9 cellular contexts compared by ENCODE assay signal in the genomic region with DNA sequence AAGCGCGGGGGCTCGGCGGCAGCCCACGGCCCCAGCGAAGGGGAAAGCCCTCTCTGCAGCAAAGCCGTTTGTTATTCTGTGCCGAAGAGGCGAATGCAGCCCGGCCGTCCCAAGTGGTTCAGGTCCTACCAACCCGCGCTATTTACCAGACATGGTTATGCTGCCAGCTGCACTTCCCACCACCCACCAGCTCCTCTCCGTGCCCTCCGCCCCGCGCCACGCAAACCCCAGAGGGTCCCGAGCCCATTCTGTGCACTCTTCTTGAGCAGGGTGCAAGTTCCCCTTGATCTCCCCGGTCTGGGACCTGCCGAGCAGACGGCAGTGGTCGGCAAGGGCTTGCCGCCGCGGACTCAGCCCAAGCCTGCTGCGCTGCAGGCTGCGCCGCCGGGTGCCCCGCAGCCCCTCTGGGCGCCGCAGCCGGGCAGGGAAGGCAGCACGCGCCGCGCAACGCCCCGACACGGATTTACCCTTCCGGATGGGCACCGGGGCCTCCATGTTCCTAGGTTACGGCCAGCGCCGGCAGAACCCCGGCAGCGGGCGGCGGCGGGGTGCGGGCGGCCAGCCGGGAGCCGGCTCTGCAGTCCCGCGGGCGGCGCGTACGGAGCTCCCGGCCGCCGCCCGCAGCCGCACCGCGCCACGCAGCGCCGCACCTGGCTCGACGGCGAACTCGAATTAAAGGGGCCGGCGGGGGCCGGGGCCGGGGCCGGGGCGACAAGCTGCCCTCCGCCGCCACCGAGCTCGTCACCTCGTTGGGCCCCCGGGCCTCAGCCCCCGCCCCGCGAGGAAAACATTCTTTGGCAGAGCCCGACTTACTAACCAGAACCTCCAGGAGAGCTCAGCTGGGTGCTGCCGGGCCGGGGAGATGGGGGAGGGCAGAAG. TPM values are rescaled to one million over a fixed set of nuclear protein-coding genes. Genes with fewer than 3 reads are reported as not detected.
DNase-seq lines count a peak whose midpoint lies in the region; ATAC-seq and TF ChIP-seq lines count a peak whose summit lies in the region.
"Had no signal": no experiment of that assay in that cellular context is flagged by ENCODE, and none has a peak within 500 bp of the region (broad histone marks: within the 10 kb centered on the region; RNA-seq: fewer than 3 reads in every experiment).

No MANE protein-coding gene starts in this region.

- H3K4me3 ChIP-seq in GM08714 (ENCODE audit: low read length) = peak overlapping the region; percentile 7; the same call in 1 of the 2 replicates
- peak overlapping the region; percentile 11 for H3K4me3 ChIP-seq in epithelial cell of proximal tubule (ENCODE audit: low read depth, low read length)

- intact Hi-C loops in natural killer cell (cut with micrococcal nuclease) = no loop called here

- TF ChIP-seq CTCF in epithelial cell of proximal tubule (conservative IDR thresholded peaks at IDR 0.05; ENCODE audit: low read depth, low read length) (no peak), natural killer cell (IDR thresholded peaks at IDR 0.05) (no peak)

- H3K36me3 Mint-ChIP-seq in T-helper 1 cell treated with Interleukin-12 subunit alpha and Interleukin-12 subunit beta and Interleukin-4 antibody, amounts not matched to agents 30 μg/mL and 1 μg/mL, for 36 hours (ENCODE audit: low read depth) = peaks cover 32% of the 10 kb centered on the region
- no peaks in the 10 kb centered on the region for H3K36me3 Mint-ChIP-seq in natural killer cell

- no peak for DNase-seq in epithelial cell of proximal tubule (ENCODE audit: low read depth)
- DNase-seq in natural killer cell = no peak
- no peak for DNase-seq in SKM-1 (lab: John Stamatoyannopoulos, UW; ENCODE audit: unreplicated experiment)
- DNase-seq in kidney glomerular epithelial cell (lab: John Stamatoyannopoulos, UW) = no peak
- DNase-seq in HuH-7 (ENCODE audit: low spot score) = no peak

- H3K27ac Mint-ChIP-seq in T-helper 1 cell treated with Interleukin-12 subunit alpha and Interleukin-12 subunit beta and Interleukin-4 antibody, amounts not matched to agents 30 μg/mL and 1 μg/mL, for 36 hours = no peak overlapping the region
- H3K27ac Mint-ChIP-seq in natural killer cell = no peak overlapping the region

- no peaks in the 10 kb centered on the region for H3K9me3 Mint-ChIP-seq in T-helper 1 cell treated with Interleukin-12 subunit alpha and Interleukin-12 subunit beta and Interleukin-4 antibody, amounts not matched to agents 30 μg/mL and 1 μg/mL, for 36 hours
- no peaks in the 10 kb centered on the region for H3K9me3 Mint-ChIP-seq in natural killer cell

- peaks cover 48% of the 10 kb centered on the region for H3K27me3 Mint-ChIP-seq in T-helper 1 cell treated with Interleukin-12 subunit alpha and Interleukin-12 subunit beta and Interleukin-4 antibody, amounts not matched to agents 30 μg/mL and 1 μg/mL, for 36 hours (ENCODE audit: low read depth)
- H3K27me3 Mint-ChIP-seq in natural killer cell (ENCODE audit: low read depth in 2 of 2) = peaks cover 52 to 66% of the 10 kb centered on the region in 2 donors

- H3K4me3 Mint-ChIP-seq in T-helper 1 cell treated with Interleukin-12 subunit alpha and Interleukin-12 subunit beta and Interleukin-4 antibody, amounts not matched to agents 30 μg/mL and 1 μg/mL, for 36 hours = peak overlapping the region; percentile 81
- peak overlapping the region; percentile 87 for H3K4me3 Mint-ChIP-seq in natural killer cell

- H3K4me1 Mint-ChIP-seq in T-helper 1 cell treated with Interleukin-12 subunit alpha and Interleukin-12 subunit beta and Interleukin-4 antibody, amounts not matched to agents 30 μg/mL and 1 μg/mL, for 36 hours (ENCODE audit: low read depth) = peaks cover 38% of the 10 kb centered on the region
- peaks cover 0 to 13% of the 10 kb centered on the region in 2 donors for H3K4me1 Mint-ChIP-seq in natural killer cell

- peak; percentile 28 to 59 (median 29) for ATAC-seq in natural killer cell
- no peak for ATAC-seq in GM19455 (IDR thresholded peaks at IDR 0.05; ENCODE audit: unreplicated experiment)

RNA-seq across cellular contexts. Expression of gene KCNA2, which starts 0.9 kb away (rescaled TPM):
- total RNA-seq in epithelial cell of proximal tubule (not detected in 2 replicates), natural killer cell (1 to 10 TPM in 1 of 3 donors, under 1 TPM in 2; 0.07 to 2.6 (median 0.26) TPM)
- total RNA-seq: glomerular endothelial cell had no signal
